20 cellular contexts compared by ENCODE assay signal in genomic region chr3:14640157-14640562, GRCh38. TPM values are rescaled to one million over a fixed set of nuclear protein-coding genes. Genes with fewer than 3 reads are reported as not detected.
A peak's percentile ranks its signal among the peaks of the same experiment; 100 is the strongest.
DNase-seq lines count a peak whose midpoint lies in the region; ATAC-seq and TF ChIP-seq lines count a peak whose summit lies in the region.
"Had no signal": no experiment of that assay in that cellular context is flagged by ENCODE, and none has a peak within 500 bp of the region (broad histone marks: within the 10 kb centered on the region; RNA-seq: fewer than 3 reads in every experiment).

No MANE protein-coding gene starts in this region.

- H4K20me1 ChIP-seq in GM23338 (replicated peaks; ENCODE audit: insufficient read depth) = no peaks in the 10 kb centered on the region
- H4K20me1 ChIP-seq: BLaER1 had no signal

- H3K4me3 Mint-ChIP-seq in GM23338 = no peak overlapping the region
- H3K4me3 Mint-ChIP-seq in activated CD4-positive, alpha-beta T cell treated with anti-CD3 and anti-CD28 coated beads, Interleukin-2, amount 10 ng/mL, durations not matched to agents 7 days and 5 days = no peak overlapping the region
- H3K4me3 Mint-ChIP-seq: activated CD4-positive, alpha-beta T cell treated with anti-CD3 and anti-CD28 coated beads for 36 hours; H9; type B pancreatic cell had no signal

- H3K9me3 ChIP-seq in RWPE2 (ENCODE audit: severe bottlenecking) = no peaks in the 10 kb centered on the region
- H3K9me3 ChIP-seq: adrenal gland, BLaER1 had no signal

- H3K27ac ChIP-seq in GM23338 (ENCODE audit: low read depth) (no peak overlapping the region), RWPE2 (ENCODE audit: poor library complexity, severe bottlenecking) (no peak overlapping the region), foreskin keratinocyte (no peak overlapping the region)
- H3K27ac ChIP-seq: adrenal gland, BLaER1, parathyroid adenoma had no signal

- H3K4me3 ChIP-seq in GM23338 (no peak overlapping the region), RWPE2 (ENCODE audit: severe bottlenecking) (no peak overlapping the region)
- H3K4me3 ChIP-seq: adrenal gland, BLaER1 had no signal

- POLR2A ChIA-PET in activated CD4-positive, alpha-beta T cell treated with anti-CD3 and anti-CD28 coated beads, Interleukin-2, amount 10 ng/mL, durations not matched to agents 7 days and 5 days (lab: Charles Lee) = no interaction called here

- TF ChIP-seq CTCF in GM23338 (conservative IDR thresholded peaks at IDR 0.05; ENCODE audit: low read depth in 2 of 2) (no peak), RWPE2 (IDR thresholded peaks at IDR 0.05; ENCODE audit: poor library complexity, severe bottlenecking) (no peak), foreskin keratinocyte (conservative IDR thresholded peaks at IDR 0.05) (no peak), GM20000 (IDR thresholded peaks at IDR 0.05; ENCODE audit: extremely low read depth, missing control alignments) (no peak)

- H3K27me3 Mint-ChIP-seq in GM23338 (ENCODE audit: insufficient read depth, low read depth, poor library complexity) = no peaks in the 10 kb centered on the region
- H3K27me3 Mint-ChIP-seq in activated CD4-positive, alpha-beta T cell treated with anti-CD3 and anti-CD28 coated beads, Interleukin-2, amount 10 ng/mL, durations not matched to agents 7 days and 5 days = peaks cover 32% of the 10 kb centered on the region

- no peaks in the 10 kb centered on the region for H3K9me3 Mint-ChIP-seq in GM23338
- no peaks in the 10 kb centered on the region for H3K9me3 Mint-ChIP-seq in activated CD4-positive, alpha-beta T cell treated with anti-CD3 and anti-CD28 coated beads, Interleukin-2, amount 10 ng/mL, durations not matched to agents 7 days and 5 days
- H3K9me3 Mint-ChIP-seq: H9, type B pancreatic cell had no signal

- no peak overlapping the region for H3K4me2 ChIP-seq in GM23338
- H3K4me2 ChIP-seq: BLaER1 had no signal

- H3K4me1 Mint-ChIP-seq in GM23338 = peaks cover 4% of the 10 kb centered on the region; the same call in 2 of the 3 replicates
- H3K4me1 Mint-ChIP-seq in activated CD4-positive, alpha-beta T cell treated with anti-CD3 and anti-CD28 coated beads, Interleukin-2, amount 10 ng/mL, durations not matched to agents 7 days and 5 days = no peaks in the 10 kb centered on the region
- H3K4me1 Mint-ChIP-seq: activated CD4-positive, alpha-beta T cell treated with anti-CD3 and anti-CD28 coated beads for 36 hours; H9 had no signal

- 0 out of 2 replicates have a peak overlapping the region, but pooled peaks have one; percentile 18 for H2AFZ ChIP-seq in GM23338
- H2AFZ ChIP-seq: parathyroid adenoma had no signal

- no peak overlapping the region for H3K27ac Mint-ChIP-seq in GM23338
- no peak overlapping the region for H3K27ac Mint-ChIP-seq in activated CD4-positive, alpha-beta T cell treated with anti-CD3 and anti-CD28 coated beads, Interleukin-2, amount 10 ng/mL, durations not matched to agents 7 days and 5 days
- H3K27ac Mint-ChIP-seq: activated CD4-positive, alpha-beta T cell treated with anti-CD3 and anti-CD28 coated beads for 36 hours; H9; type B pancreatic cell had no signal

- no peaks in the 10 kb centered on the region for H3K36me3 Mint-ChIP-seq in GM23338 (ENCODE audit: low read depth)
- H3K36me3 Mint-ChIP-seq in activated CD4-positive, alpha-beta T cell treated with anti-CD3 and anti-CD28 coated beads, Interleukin-2, amount 10 ng/mL, durations not matched to agents 7 days and 5 days (ENCODE audit: low read depth) = no peaks in the 10 kb centered on the region
- H3K36me3 Mint-ChIP-seq: type B pancreatic cell had no signal

- H3K4me1 ChIP-seq in GM23338 (ENCODE audit: insufficient read depth) (peaks cover 6% of the 10 kb centered on the region), RWPE2 (ENCODE audit: insufficient read depth, poor library complexity, severe bottlenecking) (peaks cover 2% of the 10 kb centered on the region), foreskin keratinocyte (peaks cover 17% of the 10 kb centered on the region)
- H3K4me1 ChIP-seq: adrenal gland, BLaER1, parathyroid adenoma had no signal

- H3K36me3 ChIP-seq in GM23338 (ENCODE audit: insufficient read depth) (no peaks in the 10 kb centered on the region), RWPE2 (ENCODE audit: low read depth) (no peaks in the 10 kb centered on the region)
- H3K36me3 ChIP-seq: adrenal gland, BLaER1 had no signal

- H3K9me2 ChIP-seq in GM23338 (ENCODE audit: insufficient read depth) = no peaks in the 10 kb centered on the region

- H3F3A ChIP-seq in GM23338 (replicated peaks; ENCODE audit: low read depth) = no peaks in the 10 kb centered on the region

- H3K79me2 ChIP-seq in GM23338 (replicated peaks; ENCODE audit: insufficient read depth) = no peaks in the 10 kb centered on the region
- H3K79me2 ChIP-seq: parathyroid adenoma had no signal

- ATAC-seq in GM23338 = no peak
- ATAC-seq in RWPE2 (ENCODE audit: low read depth) = peak; percentile 64; the same call in 2 of the 3 replicates
- ATAC-seq in foreskin keratinocyte = peak; percentile 75
- ATAC-seq: activated CD4-positive, alpha-beta T cell treated with anti-CD3 and anti-CD28 coated beads for 36 hours had no signal

- CTCF ChIA-PET in activated CD4-positive, alpha-beta T cell treated with anti-CD3 and anti-CD28 coated beads, Interleukin-2, amount 10 ng/mL, durations not matched to agents 7 days and 5 days (lab: Charles Lee) = no interaction called here

- no peak for DNase-seq in GM23338 (ENCODE audit: low spot score)
- no peak for DNase-seq in RWPE2 (ENCODE audit: low spot score)
- DNase-seq in foreskin keratinocyte = peak in 1 of 2 donors; percentile 12
- peak; percentile 32 for DNase-seq in superior temporal gyrus (ENCODE audit: extremely low spot score)
- no peak for DNase-seq in activated T-cell treated with anti-CD3 and anti-CD28 coated beads, Interleukin-2, amount 50 U/mL, for 48 hours
- DNase-seq in GM20000 (ENCODE audit: low spot score) = no peak
- no peak for DNase-seq in activated CD4-positive, alpha-beta T cell treated with anti-CD3 and anti-CD28 coated beads, Interleukin-2, amount 10 ng/mL, durations not matched to agents 7 days and 5 days
- DNase-seq: activated CD4-positive, alpha-beta T cell treated with anti-CD3 and anti-CD28 coated beads for 36 hours; activated effector memory CD4-positive, alpha-beta T cell treated with Interleukin-2 at 50 U/mL for 16 hours; central memory CD4-positive, alpha-beta T cell; H9; NCI-H1694; RPMI8226; stimulated activated CD4-positive, alpha-beta T cell treated with anti-CD3 and anti-CD28 coated beads, Interleukin-2, amount 100 ng/mL, for 24 hours; stimulated activated naive CD4-positive, alpha-beta T cell treated with Interleukin-2 at 50 U/mL for 16 hours had no signal

- H3K27me3 ChIP-seq in GM23338 (ENCODE audit: insufficient read depth) = peaks cover 4% of the 10 kb centered on the region; the same call in 1 of the 2 replicates
- H3K27me3 ChIP-seq in RWPE2 (ENCODE audit: insufficient read depth, poor library complexity, severe bottlenecking) = no peaks in the 10 kb centered on the region
- H3K27me3 ChIP-seq in foreskin keratinocyte = peaks cover 4% of the 10 kb centered on the region
- H3K27me3 ChIP-seq: BLaER1 had no signal

RNA-seq across cellular contexts. Expression of gene CCDC174, which starts 11.4 kb away (rescaled TPM):
- 9.2 and 11.2 TPM in 2 replicates for total RNA-seq in GM23338 (2014; rRNA removed; shearing (Covaris generic))
- polyA plus RNA-seq in GM23338 (2016; fragmentation: Nextera tagmentation; extraction: Ambion mirVana) = 46.3 and 48.6 TPM in 2 replicates
- total RNA-seq in foreskin keratinocyte = 12.3 and 13.0 TPM in 2 replicates
- polyA plus RNA-seq in foreskin keratinocyte = 14.4 and 14.9 TPM in 2 replicates
- total RNA-seq in activated CD4-positive, alpha-beta T cell treated with anti-CD3 and anti-CD28 coated beads, Interleukin-2, amount 10 ng/mL, durations not matched to agents 7 days and 5 days = 10 to 100 TPM; 20.9 to 24.0 TPM

RNA-seq across cellular contexts. Expression of gene C3orf20, which starts 34.8 kb away (rescaled TPM):
- total RNA-seq in GM23338 (2014; rRNA removed; shearing (Covaris generic)) = not detected in 2 replicates
- polyA plus RNA-seq in GM23338 (2016; fragmentation: Nextera tagmentation; extraction: Ambion mirVana) (not detected in 2 replicates), foreskin keratinocyte (not detected in 2 replicates)
- total RNA-seq in foreskin keratinocyte = not detected in 2 replicates
- total RNA-seq in activated CD4-positive, alpha-beta T cell treated with anti-CD3 and anti-CD28 coated beads, Interleukin-2, amount 10 ng/mL, durations not matched to agents 7 days and 5 days = under 1 TPM in 1 of 2 experiments, not detected in 1; 0.10 TPM
- total RNA-seq: activated CD4-positive, alpha-beta T cell treated with anti-CD3 and anti-CD28 coated beads for 36 hours; H9; myocyte had no signal
- polyA plus RNA-seq: adrenal gland had no signal
